Comparison of ENCODE assay signal across 1 cellular context in the genomic region with DNA sequence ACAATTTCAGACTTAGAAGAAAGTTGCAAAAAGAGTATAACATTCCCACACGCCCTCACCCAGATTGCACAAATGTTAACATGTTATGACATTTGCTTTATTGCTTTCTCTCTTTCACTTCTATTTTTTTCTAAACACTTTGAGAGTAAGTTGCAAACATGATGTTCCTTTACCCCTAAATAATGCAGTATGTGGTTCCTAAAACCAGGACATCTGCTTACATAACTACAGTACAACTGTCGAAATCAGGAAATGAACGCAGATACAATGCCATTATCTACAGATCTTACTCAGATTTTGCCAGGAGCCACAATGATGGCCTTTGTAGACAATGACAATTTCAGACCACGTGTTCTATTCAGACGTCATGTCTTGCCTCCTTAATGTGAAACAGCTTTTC.
TF ChIP-seq lines count a peak whose summit lies in the region.

No MANE protein-coding gene starts in this region.

TF ChIP-seq in SK-N-SH treated with all-trans-retinoic acid at 6 μM for 48 hours, 23 proteins besides CTCF, POLR2A, EP300 and RAD21 (continued from another document):
- no peak for TF ChIP-seq PATZ1 (CRISPR knock-in tag; IDR thresholded peaks at IDR 0.05; ENCODE audit: borderline replicate concordance)
- TF ChIP-seq ISL1 (CRISPR knock-in tag; IDR thresholded peaks at IDR 0.05): 0 out of 2 replicates have a peak, but pooled peaks have one; percentile 9
- no peak for TF ChIP-seq ZNF8 (CRISPR knock-in tag; IDR thresholded peaks at IDR 0.05)
